ENCODE assay signal across 8 cellular contexts in the genomic region with DNA sequence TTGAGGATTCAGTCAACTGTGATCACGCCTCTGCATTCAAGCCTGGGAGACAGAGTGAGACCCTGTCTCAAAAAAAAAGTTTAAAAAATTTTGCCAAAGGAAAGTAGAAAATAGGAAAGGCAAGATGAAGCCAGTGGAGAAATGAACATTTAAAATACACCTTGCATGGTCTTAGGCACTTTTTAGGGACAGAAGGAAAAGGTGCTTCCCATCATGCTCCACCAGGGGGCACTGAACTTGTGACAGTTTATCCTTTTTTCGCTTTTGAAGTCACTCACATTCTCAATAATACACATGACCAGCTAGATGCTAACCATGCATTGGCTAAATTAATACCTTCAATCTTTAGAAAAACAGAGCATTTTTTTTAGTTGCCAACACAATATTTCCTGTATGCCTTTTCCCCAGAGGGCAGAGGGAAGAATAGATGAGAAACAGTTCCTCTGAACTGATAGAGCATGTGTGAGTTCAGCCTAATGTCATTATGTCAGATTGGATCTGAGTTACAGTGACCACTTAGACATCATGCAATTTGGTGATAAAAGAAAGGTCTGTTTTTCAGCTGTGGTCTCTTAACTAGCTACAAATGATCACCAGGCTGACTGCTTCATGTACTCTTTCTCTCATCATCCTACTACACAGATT.
DNase-seq lines count a peak whose midpoint lies in the region; ATAC-seq lines count a peak whose summit lies in the region.

No MANE protein-coding gene starts in this region.

- peaks cover 4 to 8% of the 10 kb centered on the region in 2 donors for H3K9me3 Mint-ChIP-seq in stimulated activated naive B cell treated with anti-CD40 and anti-IgM and Interleukin-4, amounts not matched to agents 10 μg/mL and 1 μg/mL and 100 μg/mL, for 72 hours

- no peak overlapping the region for H3K4me3 Mint-ChIP-seq in stimulated activated naive B cell treated with anti-CD40 and anti-IgM and Interleukin-4, amounts not matched to agents 10 μg/mL and 1 μg/mL and 100 μg/mL, for 72 hours

- no peaks in the 10 kb centered on the region for H3K4me1 Mint-ChIP-seq in stimulated activated naive B cell treated with anti-CD40 and anti-IgM and Interleukin-4, amounts not matched to agents 10 μg/mL and 1 μg/mL and 100 μg/mL, for 72 hours

- intact Hi-C loops in posterior cingulate gyrus (cut with DNase I): loop anchor here (10.0 kb wide), 2 partner anchors 879 to 1029 kb away; no protein-coding TSS in a partner anchor

- no peaks in the 10 kb centered on the region for H3K27me3 Mint-ChIP-seq in stimulated activated naive B cell treated with anti-CD40 and anti-IgM and Interleukin-4, amounts not matched to agents 10 μg/mL and 1 μg/mL and 100 μg/mL, for 72 hours

- ATAC-seq in GM18858 (IDR thresholded peaks at IDR 0.05; ENCODE audit: unreplicated experiment) (peak; percentile 47), GM21723 (IDR thresholded peaks at IDR 0.05; ENCODE audit: unreplicated experiment) (no peak)
- no peak for ATAC-seq in stimulated activated naive B cell treated with anti-CD40 and anti-IgM and Interleukin-4, amounts not matched to agents 10 μg/mL and 1 μg/mL and 100 μg/mL, for 72 hours (replicated peaks)

- DNase-seq in AG20443 (ENCODE audit: low spot score) (peak; percentile 39), NCI-H446 (lab: John Stamatoyannopoulos, UW) (peak; percentile 17 to 73), fibroblast of peridontal ligament (ENCODE audit: extremely low read depth) (peak; percentile 53), posterior cingulate gyrus (peak in 6 of 10 donors; percentile 15 to 58 (median 31))
- DNase-seq in activated CD8-positive, alpha-beta memory T cell treated with anti-CD3 and anti-CD28 coated beads, Interleukin-2, amount 50 U/mL, for 1 hour (ENCODE audit: extremely low read depth): peak; percentile 14
- DNase-seq in stimulated activated naive B cell treated with anti-CD40 and anti-IgM and Interleukin-4, amounts not matched to agents 10 μg/mL and 1 μg/mL and 100 μg/mL, for 72 hours: no peak

- no peaks in the 10 kb centered on the region for H3K36me3 Mint-ChIP-seq in stimulated activated naive B cell treated with anti-CD40 and anti-IgM and Interleukin-4, amounts not matched to agents 10 μg/mL and 1 μg/mL and 100 μg/mL, for 72 hours

- no peak overlapping the region for H3K27ac Mint-ChIP-seq in stimulated activated naive B cell treated with anti-CD40 and anti-IgM and Interleukin-4, amounts not matched to agents 10 μg/mL and 1 μg/mL and 100 μg/mL, for 72 hours
